Comparison of ENCODE assay signal across 16 cellular contexts in the genomic region with DNA sequence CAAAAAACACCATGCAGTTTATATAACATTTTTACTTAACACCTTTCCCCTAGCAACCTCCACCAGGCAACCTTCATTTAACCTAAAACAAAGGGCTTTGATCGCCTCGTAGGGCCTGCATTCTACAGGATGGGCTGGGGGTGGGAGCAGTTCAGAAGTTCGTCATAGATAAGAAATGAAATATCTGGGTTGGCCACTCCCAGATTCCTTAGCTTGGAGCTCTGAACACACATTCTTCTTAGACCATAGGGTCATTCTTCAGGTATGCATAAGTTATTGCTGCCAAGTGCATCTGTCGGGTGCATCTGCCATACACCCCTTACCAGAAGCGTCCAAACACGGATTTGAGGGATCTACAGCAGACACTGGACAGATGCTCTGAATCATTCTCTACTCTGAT. TPM values are rescaled to one million over a fixed set of nuclear protein-coding genes. Genes with fewer than 3 reads are reported as not detected.
DNase-seq lines count a peak whose midpoint lies in the region; TF ChIP-seq lines count a peak whose summit lies in the region.
"Had no signal": no experiment of that assay in that cellular context is flagged by ENCODE, and none has a peak within 500 bp of the region (broad histone marks: within the 10 kb centered on the region; RNA-seq: fewer than 3 reads in every experiment).

No MANE protein-coding gene starts in this region.

- in situ Hi-C loops in brain microvascular endothelial cell (cut with HindIII; ENCODE audit: low pct_ligation_motif_present, low sequenced_read_pairs): no loop called here

- no peaks in the 10 kb centered on the region for H3K36me3 ChIP-seq in brain microvascular endothelial cell (replicated peaks)

- DNase-seq in AG10803 (ENCODE audit: low read depth): peak; percentile 43
- DNase-seq in LoVo (ENCODE audit: low spot score): peak; percentile 74
- DNase-seq in brain microvascular endothelial cell: peak; percentile 83
- peak; percentile 48 for DNase-seq in mucosa of gallbladder (ENCODE audit: low spot score)
- DNase-seq in RPMI8226: no peak
- DNase-seq in dermis blood vessel endothelial cell: no peak
- DNase-seq in NCI-H69 (lab: John Stamatoyannopoulos, UW): no peak
- no peak for DNase-seq in caudate nucleus (lab: John Stamatoyannopoulos, UW)
- DNase-seq: activated CD4-positive, CD25-positive, alpha-beta regulatory T cell treated with anti-CD3 and anti-CD28 coated beads, Interleukin-2, amount 50 U/mL, for 72 hours; activated T-cell treated with anti-CD3 and anti-CD28 coated beads, Interleukin-2, amount 50 U/mL, for 1 hour; AML-193; effector CD8-positive, alpha-beta T cell; NCI-H1436 treated with DMSO at 0.1 percent for 48 hours; NCI-H748 treated with DMSO at 0.1 percent for 48 hours; stimulated activated CD4-positive, alpha-beta T cell treated with anti-CD3 and anti-CD28 coated beads, Interleukin-2, amount 100 ng/mL, for 24 hours had no signal

- TF ChIP-seq CTCF in AG10803 (conservative IDR thresholded peaks at IDR 0.05; ENCODE audit: low read length): no peak
- no peak for TF ChIP-seq CTCF in brain microvascular endothelial cell (IDR thresholded peaks at IDR 0.05; ENCODE audit: low read depth, low read length, missing control alignments)

- no peaks in the 10 kb centered on the region for H3K27me3 ChIP-seq in brain microvascular endothelial cell (replicated peaks)

- no peak overlapping the region for H3K4me3 ChIP-seq in AG10803 (ENCODE audit: low read length)
- no peak overlapping the region for H3K4me3 ChIP-seq in brain microvascular endothelial cell (ENCODE audit: low read depth, low read length)
- H3K4me3 ChIP-seq: lung had no signal

- peak overlapping the region; percentile 36 for H3K27ac ChIP-seq in brain microvascular endothelial cell
- no peak overlapping the region for H3K27ac ChIP-seq in caudate nucleus (ENCODE audit: low read depth, low read length)

RNA-seq across cellular contexts. Expression of gene SLC22A5, which starts 4.3 kb away (rescaled TPM):
- total RNA-seq in mucosa of gallbladder: 27.0 TPM
- total RNA-seq in dermis blood vessel endothelial cell: 3.8 and 4.8 TPM in 2 replicates

Comparison
In these comparisons a context has a peak if more than half of its experiments do, and no peak if none do; other contexts are left out.
1. DNase-seq: peak in AG10803 (single experiment), LoVo (single experiment), brain microvascular endothelial cell (single experiment) and mucosa of gallbladder (single experiment); none in RPMI8226 (single experiment), dermis blood vessel endothelial cell (single experiment), NCI-H69 (single experiment) and caudate nucleus (0 of 61).